ENCODE assay signal across 17 cellular contexts in genomic region chr3:39122811-39123210, GRCh38. TPM values are rescaled to one million over a fixed set of nuclear protein-coding genes. Genes with fewer than 3 reads are reported as not detected.
A peak's percentile ranks its signal among the peaks of the same experiment; 100 is the strongest.
DNase-seq lines count a peak whose midpoint lies in the region; ATAC-seq and TF ChIP-seq lines count a peak whose summit lies in the region.
"Had no signal": no experiment of that assay in that cellular context is flagged by ENCODE, and none has a peak within 500 bp of the region (broad histone marks: within the 10 kb centered on the region; RNA-seq: fewer than 3 reads in every experiment).

No MANE protein-coding gene starts in this region.

- H3K36me3 ChIP-seq in Peyer's patch = peaks cover 0 to 4% (median 0%) of the 10 kb centered on the region in 3 donors

- no peaks in the 10 kb centered on the region for H3K9me3 ChIP-seq in Peyer's patch

- no peak for TF ChIP-seq POLR2A in Peyer's patch (IDR thresholded peaks at IDR 0.05)

- DNase-seq in Peyer's patch (peak in 2 of 3 donors; percentile 47 to 54), SKM-1 (lab: John Stamatoyannopoulos, UW; ENCODE audit: unreplicated experiment) (no peak), islet precursor cell (no peak)
- no peak for DNase-seq in activated CD4-positive, alpha-beta T cell treated with anti-CD3 and anti-CD28 coated beads, Interleukin-2, amount 50 U/mL, for 1 hour
- DNase-seq: activated CD4-positive, alpha-beta T cell treated with anti-CD3 and anti-CD28 coated beads, Interleukin-2, amount 50 U/mL, for 4 hours; activated effector memory CD4-positive, alpha-beta T cell treated with anti-CD3 and anti-CD28 coated beads, Interleukin-2, amount 50 U/mL, for 16 hours; DMS79; effector CD8-positive, alpha-beta T cell; foreskin melanocyte; NCI-H1105; NCI-H345; stimulated activated CD4-positive, alpha-beta T cell treated with anti-CD3 and anti-CD28 coated beads, Interleukin-1b, Interleukin-23, amount 100 ng/mL, for 48 hours had no signal

- no peak overlapping the region for H3K4me3 ChIP-seq in Peyer's patch

- H3K27me3 ChIP-seq in Peyer's patch = no peaks in the 10 kb centered on the region

- H3K27ac ChIP-seq in Peyer's patch = peak overlapping the region in 1 of 4 donors; percentile 55

- ATAC-seq in GM18517 (IDR thresholded peaks at IDR 0.05; ENCODE audit: unreplicated experiment) (peak; percentile 76), GM21390 (IDR thresholded peaks at IDR 0.05; ENCODE audit: unreplicated experiment) (peak; percentile 69), HG03060 (IDR thresholded peaks at IDR 0.05; ENCODE audit: low read depth, unreplicated experiment) (peak; percentile 54), HG02840 (IDR thresholded peaks at IDR 0.05; ENCODE audit: low FRiP score, unreplicated experiment) (no peak)
- ATAC-seq: Panc1 had no signal

- no peak for TF ChIP-seq CTCF in Peyer's patch (IDR thresholded peaks at IDR 0.05)

- peaks cover 0 to 14% (median 8%) of the 10 kb centered on the region in 4 donors for H3K4me1 ChIP-seq in Peyer's patch

RNA-seq across cellular contexts. Expression of gene TTC21A, which starts 15.3 kb away (rescaled TPM):
- total RNA-seq in Peyer's patch = 10 to 100 TPM in 2 of 4 donors, 1 to 10 TPM in 2; 8.4 to 41.3 (median 19.1) TPM

RNA-seq across cellular contexts. Expression of gene GORASP1, which starts 15.4 kb away (rescaled TPM):
- total RNA-seq in Peyer's patch = 100 to 1,000 TPM in 3 of 4 donors, 10 to 100 TPM in 1; 85.8 to 145 (median 128) TPM

RNA-seq across cellular contexts. Expression of gene CSRNP1, which starts 30.6 kb away (rescaled TPM):
- total RNA-seq in Peyer's patch = 10 to 100 TPM; 19.0 to 40.5 (median 29.4) TPM

Comparison
In these comparisons a context has a peak if more than half of its experiments do, and no peak if none do; other contexts are left out.
1. DNase-seq: peak in Peyer's patch (2 of 3); none in SKM-1 (single experiment), activated CD4-positive, alpha-beta T cell treated with anti-CD3 and anti-CD28 coated beads, Interleukin-2, amount 50 U/mL, for 1 hour (single experiment) and islet precursor cell (single experiment).